In genomic region chr20:37096415-37097039, GRCh38 we compare ENCODE assay signal across 8 cellular contexts. TPM values are rescaled to one million over a fixed set of nuclear protein-coding genes. Genes with fewer than 3 reads are reported as not detected.
A peak's percentile ranks its signal among the peaks of the same experiment; 100 is the strongest.
DNase-seq lines count a peak whose midpoint lies in the region; ATAC-seq and TF ChIP-seq lines count a peak whose summit lies in the region.

No MANE protein-coding gene starts in this region.

- CTCF ChIA-PET in AG04450 (lab: Charles Lee) (interaction anchor here (0.5 to 1.0 kb wide), 4 partner anchors 19 to 896 kb away, joined by 3 to 4 read pairs (median 3); no protein-coding TSS in a partner anchor), HEK293 (lab: Yijun Ruan, JAX) (interaction anchor here (0.7 kb wide), 2 partner anchors 67 to 682 kb away, joined by 3 read pairs; no protein-coding TSS in a partner anchor)

- H3K27me3 ChIP-seq in AG04450 (ENCODE audit: control insufficient read depth, insufficient read depth, low read length), result no peaks in the 10 kb centered on the region

- no peak for DNase-seq in AG04450 (ENCODE audit: low read depth, low spot score)
- no peak for DNase-seq in activated naive CD4-positive, alpha-beta T cell treated with anti-CD3 and anti-CD28 coated beads, Interleukin-2, amount 50 U/mL, for 72 hours (ENCODE audit: low spot score in 2 of 2)
- DNase-seq in midbrain (lab: John Stamatoyannopoulos, UW), result peak; percentile 17
- DNase-seq in NCI-H2029 treated with DMSO at 0.1 percent for 48 hours (lab: John Stamatoyannopoulos, UW), result no peak
- DNase-seq in NCI-H526 (lab: John Stamatoyannopoulos, UW), result no peak
- DNase-seq in NCI-H2081 treated with DMSO at 0.1 percent for 48 hours (lab: John Stamatoyannopoulos, UW), result no peak

- H3K9me3 ChIP-seq in AG04450 (ENCODE audit: control insufficient read depth, insufficient read depth, low read length), result no peaks in the 10 kb centered on the region
- H3K9me3 ChIP-seq in HEK293 (ENCODE audit: control insufficient read depth, insufficient read depth, low read depth, low read length), result no peaks in the 10 kb centered on the region

- H3K9me3 Mint-ChIP-seq in activated naive CD4-positive, alpha-beta T cell treated with anti-CD3 and anti-CD28 coated beads, Interleukin-2, amount 50 U/mL, for 72 hours, result no peaks in the 10 kb centered on the region

- peaks cover 2% of the 10 kb centered on the region for H3K4me1 ChIP-seq in HEK293 (ENCODE audit: control insufficient read depth, insufficient read depth, low read length)

- POLR2A ChIA-PET in AG04450 (lab: Yijun Ruan, JAX), result interaction anchor here (0.6 to 1.6 kb wide), 2 partner anchors 81 to 95 kb away, joined by 3 to 9 read pairs; partner anchors contain the start of genes MROH8 and RPN2
- POLR2A ChIA-PET in HEK293 (lab: Yijun Ruan, JAX), result interaction anchor here (0.7 to 2.3 kb wide), 5 partner anchors 10 to 91 kb away, joined by 3 to 30 read pairs (median 7); partner anchors contain the start of genes MROH8 and RPN2

- peaks cover 23 to 29% of the 10 kb centered on the region in 2 donors for H3K36me3 Mint-ChIP-seq in activated naive CD4-positive, alpha-beta T cell treated with anti-CD3 and anti-CD28 coated beads, Interleukin-2, amount 50 U/mL, for 72 hours

- peak overlapping the region; percentile 79 for H3K4me3 ChIP-seq in AG04450 (ENCODE audit: low read depth, low read length)
- H3K4me3 ChIP-seq in HEK293 (ENCODE audit: low read depth, low read length), result peak overlapping the region; percentile 74

- peak overlapping the region; percentile 98 to 100 for H3K27ac Mint-ChIP-seq in activated naive CD4-positive, alpha-beta T cell treated with anti-CD3 and anti-CD28 coated beads, Interleukin-2, amount 50 U/mL, for 72 hours

- H3K27ac ChIP-seq in AG04450 (ENCODE audit: low read depth, low read length) (no peak overlapping the region), HEK293 (ENCODE audit: extremely low read depth, low read depth, low read length) (peak overlapping the region; percentile 93)

- ATAC-seq in activated naive CD4-positive, alpha-beta T cell treated with anti-CD3 and anti-CD28 coated beads, Interleukin-2, amount 50 U/mL, for 72 hours, result no peak
- ATAC-seq in HG03039 (IDR thresholded peaks at IDR 0.05; ENCODE audit: unreplicated experiment), result no peak

- H3K36me3 ChIP-seq in HEK293 (ENCODE audit: control insufficient read depth in 2 of 2, insufficient read depth in 1 of 2, low read length in 2 of 2), result peaks cover 8 to 18% of the 10 kb centered on the region in 2 experiments; a peak in 2 of 3 replicates

- TF ChIP-seq CTCF in AG04450 (IDR thresholded peaks at IDR 0.05; ENCODE audit: low read depth, low read length) (no peak), HEK293 (tag by site-specific recombination; IDR thresholded peaks at IDR 0.05) (no peak)

TF ChIP-seq in HEK293, 187 proteins besides CTCF, POLR2A, EP300 and RAD21:
- no peak for TF ChIP-seq ZNF362 (tag by site-specific recombination; IDR thresholded peaks at IDR 0.05)
- peak; percentile 31 for TF ChIP-seq SP2 (tag by site-specific recombination; IDR thresholded peaks at IDR 0.05)
- no peak for TF ChIP-seq SETDB1 (IDR thresholded peaks at IDR 0.05; ENCODE audit: insufficient read length, low read length)
- TF ChIP-seq ZNF544 (tag by site-specific recombination; IDR thresholded peaks at IDR 0.05), result no peak
- peak; percentile 50; the same call in 1 of the 2 replicates for TF ChIP-seq REST (tag by site-specific recombination; IDR thresholded peaks at IDR 0.05)

RNA-seq across cellular contexts. Expression of gene RBL1, which starts 0.7 kb away (rescaled TPM):
- polyA plus RNA-seq in AG04450 (2011; rRNA removed), result 2.8 and 4.2 TPM in 2 replicates
- 2.5 and 6.0 TPM in 2 replicates for polyA minus RNA-seq in AG04450 (2011; rRNA and poly(A)+ RNA removed)
- 10 to 100 TPM; 27.2 to 43.6 TPM for total RNA-seq in activated naive CD4-positive, alpha-beta T cell treated with anti-CD3 and anti-CD28 coated beads, Interleukin-2, amount 50 U/mL, for 72 hours
